Comparison of ENCODE assay signal across 16 cellular contexts in genomic region chr10:22674215-22674930, GRCh38. TPM values are rescaled to one million over a fixed set of nuclear protein-coding genes. Genes with fewer than 3 reads are reported as not detected.
DNase-seq lines count a peak whose midpoint lies in the region; ATAC-seq and TF ChIP-seq lines count a peak whose summit lies in the region.
"Had no signal": no experiment of that assay in that cellular context is flagged by ENCODE, and none has a peak within 500 bp of the region (broad histone marks: within the 10 kb centered on the region; RNA-seq: fewer than 3 reads in every experiment).

No MANE protein-coding gene starts in this region.

- peaks cover 4% of the 10 kb centered on the region for H3K36me3 Mint-ChIP-seq in activated CD4-positive, alpha-beta T cell treated with anti-CD3 and anti-CD28 coated beads for 36 hours (ENCODE audit: low read depth)
- no peaks in the 10 kb centered on the region for H3K36me3 Mint-ChIP-seq in nephron progenitor cell (ENCODE audit: low read depth)

- intact Hi-C loops in activated CD4-positive, alpha-beta T cell treated with anti-CD3 and anti-CD28 coated beads for 36 hours (cut with DNase I, micrococcal nuclease) = no loop called here

- DNase-seq in activated CD4-positive, alpha-beta T cell treated with anti-CD3 and anti-CD28 coated beads for 36 hours = no peak
- no peak for DNase-seq in activated CD4-positive, alpha-beta T cell treated with anti-CD3 and anti-CD28 coated beads, Interleukin-2, amount 50 U/mL, for 1 hour
- DNase-seq in LHCN-M2 (ENCODE audit: low read depth) (peak; percentile 64), nephron progenitor cell (no peak), NCI-H1092 (lab: John Stamatoyannopoulos, UW) (no peak)
- DNase-seq: activated naive CD4-positive, alpha-beta T cell treated with anti-CD3 and anti-CD28 coated beads for 36 hours; effector CD4-positive, alpha-beta T cell; left cardiac atrium; NCI-H2107; NCI-H748 treated with DMSO at 0.1 percent for 48 hours; stomach had no signal

- no peaks in the 10 kb centered on the region for H3K9me3 Mint-ChIP-seq in activated CD4-positive, alpha-beta T cell treated with anti-CD3 and anti-CD28 coated beads for 36 hours (ENCODE audit: low read depth)
- H3K9me3 Mint-ChIP-seq in nephron progenitor cell = no peaks in the 10 kb centered on the region
- H3K9me3 Mint-ChIP-seq: activated naive CD4-positive, alpha-beta T cell treated with anti-CD3 and anti-CD28 coated beads for 36 hours; CD14-positive monocyte had no signal

- POLR2A ChIA-PET in activated CD4-positive, alpha-beta T cell treated with anti-CD3 and anti-CD28 coated beads for 36 hours (lab: Charles Lee) = interaction anchor here (0.6 kb wide), 1 partner anchor 18 kb away, joined by 3 read pairs; no protein-coding TSS in a partner anchor

- CTCF ChIA-PET in activated CD4-positive, alpha-beta T cell treated with anti-CD3 and anti-CD28 coated beads for 36 hours (lab: Charles Lee) = interaction anchor here (1.0 kb wide), 1 partner anchor 9 kb away, joined by 3 read pairs; no protein-coding TSS in a partner anchor

- no peak for ATAC-seq in activated CD4-positive, alpha-beta T cell treated with anti-CD3 and anti-CD28 coated beads for 36 hours
- ATAC-seq in GM19397 (IDR thresholded peaks at IDR 0.05; ENCODE audit: unreplicated experiment) = no peak
- no peak for ATAC-seq in HG02981 (IDR thresholded peaks at IDR 0.05; ENCODE audit: unreplicated experiment)

- no peak overlapping the region for H3K4me3 Mint-ChIP-seq in activated CD4-positive, alpha-beta T cell treated with anti-CD3 and anti-CD28 coated beads for 36 hours
- H3K4me3 Mint-ChIP-seq in nephron progenitor cell = no peak overlapping the region
- H3K4me3 Mint-ChIP-seq: activated naive CD4-positive, alpha-beta T cell treated with anti-CD3 and anti-CD28 coated beads for 36 hours; CD14-positive monocyte had no signal

- H3K27me3 Mint-ChIP-seq in activated CD4-positive, alpha-beta T cell treated with anti-CD3 and anti-CD28 coated beads for 36 hours = no peaks in the 10 kb centered on the region
- H3K27me3 Mint-ChIP-seq in nephron progenitor cell (ENCODE audit: low read depth, poor library complexity) = no peaks in the 10 kb centered on the region

- peak overlapping the region; percentile 48 for H3K27ac ChIP-seq in cingulate gyrus (ENCODE audit: low read depth, low read length)
- H3K27ac ChIP-seq: SK-N-MC, stomach had no signal

- peaks cover 90% of the 10 kb centered on the region for H3K4me1 Mint-ChIP-seq in activated CD4-positive, alpha-beta T cell treated with anti-CD3 and anti-CD28 coated beads for 36 hours
- H3K4me1 Mint-ChIP-seq in nephron progenitor cell = peaks cover 41% of the 10 kb centered on the region

- no peak for TF ChIP-seq CTCF in nephron progenitor cell (IDR thresholded peaks at IDR 0.05)

- peak overlapping the region; percentile 12 for H3K27ac Mint-ChIP-seq in activated CD4-positive, alpha-beta T cell treated with anti-CD3 and anti-CD28 coated beads for 36 hours
- peak overlapping the region; percentile 9 for H3K27ac Mint-ChIP-seq in nephron progenitor cell
- H3K27ac Mint-ChIP-seq: activated naive CD4-positive, alpha-beta T cell treated with anti-CD3 and anti-CD28 coated beads for 36 hours had no signal

RNA-seq across cellular contexts. Expression of gene PIP4K2A, which starts 40.0 kb away (rescaled TPM):
- total RNA-seq in activated CD4-positive, alpha-beta T cell treated with anti-CD3 and anti-CD28 coated beads for 36 hours = 100 to 1,000 TPM; 105 to 108 TPM
- total RNA-seq in LHCN-M2 (2014; rRNA removed) = 31.3 and 33.3 TPM in 2 replicates
- polyA plus RNA-seq in LHCN-M2 (2012) = 21.6 TPM
